In genomic region chr21:31383770-31384169, GRCh38 we compare ENCODE assay signal across 23 cellular contexts.
"Had no signal": no experiment of that assay in that cellular context is flagged by ENCODE, and none has a peak within 500 bp of the region (broad histone marks: within the 10 kb centered on the region; RNA-seq: fewer than 3 reads in every experiment).

No MANE protein-coding gene starts in this region.

- H3K4me3 Mint-ChIP-seq: immature natural killer cell; natural killer cell treated with Interleukin-12 subunit alpha and Interleukin-12 subunit beta and Interleukin-15 and Interleukin-18, amount 100 ng/mL, for 72 hours; neural crest cell; stimulated activated naive CD8-positive, alpha-beta T cell treated with anti-CD3 and anti-CD28 coated beads, Interleukin-15, amount 100 ng/mL, for 72 hours had no signal

- H3K9ac ChIP-seq: parathyroid adenoma had no signal

- H3K27me3 ChIP-seq: colonic mucosa, right lobe of liver, suprapubic skin, thyroid gland, vagina had no signal

- H3K27ac Mint-ChIP-seq: immature natural killer cell; natural killer cell treated with Interleukin-12 subunit alpha and Interleukin-12 subunit beta and Interleukin-15 and Interleukin-18, amount 100 ng/mL, for 72 hours; progenitor cell of endocrine pancreas; stimulated activated naive CD8-positive, alpha-beta T cell treated with anti-CD3 and anti-CD28 coated beads, Interleukin-15, amount 100 ng/mL, for 72 hours had no signal

- H3K36me3 Mint-ChIP-seq: immature natural killer cell; natural killer cell treated with Interleukin-12 subunit alpha and Interleukin-12 subunit beta and Interleukin-15 and Interleukin-18, amount 100 ng/mL, for 72 hours had no signal

- H3K27ac ChIP-seq: colonic mucosa, lower lobe of right lung, neutrophil, parathyroid adenoma, right lobe of liver, suprapubic skin, thyroid gland, vagina had no signal

- DNase-seq: colonic mucosa; dermis blood vessel endothelial cell; effector memory CD4-positive, alpha-beta T cell; hypothalamus; immature natural killer cell; islet precursor cell; left ventricle myocardium superior; lower lobe of right lung; right lobe of liver; small intestine; stimulated activated CD4-positive, alpha-beta T cell treated with anti-CD3 and anti-CD28 coated beads, Interleukin-15, amount 100 ng/mL, for 24 hours; stimulated activated CD4-positive, alpha-beta T cell treated with anti-CD3 and anti-CD28 coated beads, Interleukin-2, amount 100 ng/mL, for 48 hours; stimulated activated naive CD4-positive, alpha-beta T cell; stimulated activated naive CD8-positive, alpha-beta T cell treated with anti-CD3 and anti-CD28 coated beads, Interleukin-15, amount 100 ng/mL, for 72 hours; thyroid gland; trophoblast cell had no signal

- H3K27me3 Mint-ChIP-seq: progenitor cell of endocrine pancreas; stimulated activated naive CD8-positive, alpha-beta T cell treated with anti-CD3 and anti-CD28 coated beads, Interleukin-15, amount 100 ng/mL, for 72 hours had no signal

- H3K9me3 ChIP-seq: colonic mucosa, lower lobe of right lung, neutrophil, right lobe of liver, suprapubic skin, thyroid gland, vagina had no signal

- H3K79me2 ChIP-seq: parathyroid adenoma had no signal

- H3K36me3 ChIP-seq: colonic mucosa, lower lobe of right lung, neutrophil, right lobe of liver, suprapubic skin, thyroid gland, vagina had no signal

- ATAC-seq: left ventricle myocardium superior; lower lobe of right lung; natural killer cell treated with Interleukin-12 subunit alpha and Interleukin-12 subunit beta and Interleukin-15 and Interleukin-18, amount 100 ng/mL, for 72 hours; right lobe of liver; stimulated activated naive CD8-positive, alpha-beta T cell treated with anti-CD3 and anti-CD28 coated beads, Interleukin-15, amount 100 ng/mL, for 72 hours had no signal

- H3K4me1 ChIP-seq: colonic mucosa, lower lobe of right lung, parathyroid adenoma, right lobe of liver, suprapubic skin, thyroid gland, vagina had no signal

- H3K4me1 Mint-ChIP-seq: neural crest cell had no signal

- H3K9me3 Mint-ChIP-seq: natural killer cell treated with Interleukin-12 subunit alpha and Interleukin-12 subunit beta and Interleukin-15 and Interleukin-18, amount 100 ng/mL, for 72 hours; neural crest cell; stimulated activated naive CD8-positive, alpha-beta T cell treated with anti-CD3 and anti-CD28 coated beads, Interleukin-15, amount 100 ng/mL, for 72 hours had no signal

- H2AFZ ChIP-seq: parathyroid adenoma had no signal

- H3K4me3 ChIP-seq: colonic mucosa, lower lobe of right lung, right lobe of liver, suprapubic skin, thyroid gland, vagina had no signal
